In genomic region chr2:239934571-239935171, GRCh38 we compare ENCODE assay signal across 1 cellular context.
TF ChIP-seq lines count a peak whose summit lies in the region.

No MANE protein-coding gene starts in this region.

TF ChIP-seq in WTC11, 78 proteins besides CTCF, POLR2A, EP300 and RAD21 (continued from another document):
- TF ChIP-seq USF1 (CRISPR knock-in tag; IDR thresholded peaks at IDR 0.05) = peak; percentile 76; the same call in 1 of the 2 replicates
- no peak for TF ChIP-seq STAT6 (CRISPR knock-in tag; conservative IDR thresholded peaks at IDR 0.05; ENCODE audit: low read depth)
- no peak for TF ChIP-seq OVOL2 (CRISPR knock-in tag; IDR thresholded peaks at IDR 0.05; ENCODE audit: borderline replicate concordance)
- TF ChIP-seq ETV6 (CRISPR knock-in tag; IDR thresholded peaks at IDR 0.05) = no peak
- TF ChIP-seq USF2 (CRISPR knock-in tag; IDR thresholded peaks at IDR 0.05) = peak; percentile 75
- no peak for TF ChIP-seq IRF2 (CRISPR knock-in tag; IDR thresholded peaks at IDR 0.05; ENCODE audit: borderline replicate concordance, low read depth)
- TF ChIP-seq MAX (CRISPR knock-in tag; IDR thresholded peaks at IDR 0.05) = peak; percentile 43; the same call in 1 of the 2 replicates
- TF ChIP-seq RELA (CRISPR knock-in tag; IDR thresholded peaks at IDR 0.05; ENCODE audit: borderline replicate concordance) = no peak
